In the genomic region with DNA sequence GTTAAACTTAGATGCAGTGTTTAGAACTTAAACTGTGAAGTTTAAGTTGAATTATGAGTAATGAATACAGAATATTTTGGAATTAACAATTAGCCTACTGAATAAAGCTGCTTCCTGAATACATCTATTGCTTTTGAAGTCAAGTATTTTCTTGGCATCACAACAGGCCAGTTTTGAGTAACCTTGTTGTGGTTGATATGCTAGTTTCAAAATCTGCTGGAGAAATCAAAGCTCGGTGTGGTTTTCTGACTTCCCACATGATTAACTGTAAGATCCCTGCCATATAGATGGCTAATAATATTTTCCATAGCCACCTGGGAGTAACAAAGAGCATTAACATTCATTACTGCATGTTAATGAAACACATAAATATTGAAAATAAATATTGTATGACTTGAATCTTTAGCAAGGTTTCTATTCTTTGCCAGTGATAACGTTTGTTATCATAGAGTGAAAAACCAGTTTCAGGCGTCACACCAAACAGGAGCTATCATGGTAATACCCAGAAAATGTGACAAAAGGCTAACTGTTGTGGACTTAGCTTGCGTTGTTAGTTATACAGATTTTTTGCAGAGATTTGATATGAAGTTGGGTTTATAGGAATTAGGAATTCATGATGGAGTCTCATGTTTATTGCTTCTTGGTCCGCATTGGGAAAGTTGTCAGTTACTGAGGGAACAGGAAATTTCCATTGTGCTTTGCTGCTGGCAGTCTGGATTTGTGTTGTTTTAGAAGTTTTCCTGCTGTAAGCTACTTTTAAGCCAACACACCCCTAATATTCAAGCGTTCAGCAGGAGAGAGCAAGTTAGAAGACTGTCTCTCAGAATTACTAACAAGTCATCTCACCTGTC, we compare ENCODE assay signal across 2 cellular contexts.
TF ChIP-seq lines count a peak whose summit lies in the region.

No MANE protein-coding gene starts in this region.

TF ChIP-seq in liver, 16 proteins besides CTCF, POLR2A, EP300 and RAD21 (continued from another document):
- TF ChIP-seq ATF3 (IDR thresholded peaks at IDR 0.05) = no peak
- no peak for TF ChIP-seq EGR1 (IDR thresholded peaks at IDR 0.05; ENCODE audit: low read depth in 2 of 2)
- no peak for TF ChIP-seq REST (IDR thresholded peaks at IDR 0.05)
- TF ChIP-seq HNF4G (IDR thresholded peaks at IDR 0.05) = no peak

TF ChIP-seq in HepG2, 621 proteins besides CTCF, POLR2A, EP300 and RAD21 (continued from another document):
- TF ChIP-seq ZNF260 (CRISPR knock-in tag; IDR thresholded peaks at IDR 0.05; ENCODE audit: borderline replicate concordance, low read depth) = no peak
- TF ChIP-seq ZNF234 (CRISPR knock-in tag; conservative IDR thresholded peaks at IDR 0.05) = no peak
- TF ChIP-seq FOSL2 (CRISPR knock-in tag; IDR thresholded peaks at IDR 0.05) = no peak
- no peak for TF ChIP-seq ZNF703 (CRISPR knock-in tag; IDR thresholded peaks at IDR 0.05; ENCODE audit: borderline replicate concordance)
- no peak for TF ChIP-seq FUBP1 (CRISPR knock-in tag; IDR thresholded peaks at IDR 0.05; ENCODE audit: borderline replicate concordance)
- TF ChIP-seq, protein P1, sequence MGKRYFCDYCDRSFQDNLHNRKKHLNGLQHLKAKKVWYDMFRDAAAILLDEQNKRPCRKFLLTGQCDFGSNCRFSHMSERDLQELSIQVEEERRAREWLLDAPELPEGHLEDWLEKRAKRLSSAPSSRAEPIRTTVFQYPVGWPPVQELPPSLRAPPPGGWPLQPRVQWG (CRISPR knock-in tag; IDR thresholded peaks at IDR 0.05; ENCODE audit: borderline replicate concordance, low read depth) = no peak
